ENCODE assay signal across 16 cellular contexts in the genomic region with DNA sequence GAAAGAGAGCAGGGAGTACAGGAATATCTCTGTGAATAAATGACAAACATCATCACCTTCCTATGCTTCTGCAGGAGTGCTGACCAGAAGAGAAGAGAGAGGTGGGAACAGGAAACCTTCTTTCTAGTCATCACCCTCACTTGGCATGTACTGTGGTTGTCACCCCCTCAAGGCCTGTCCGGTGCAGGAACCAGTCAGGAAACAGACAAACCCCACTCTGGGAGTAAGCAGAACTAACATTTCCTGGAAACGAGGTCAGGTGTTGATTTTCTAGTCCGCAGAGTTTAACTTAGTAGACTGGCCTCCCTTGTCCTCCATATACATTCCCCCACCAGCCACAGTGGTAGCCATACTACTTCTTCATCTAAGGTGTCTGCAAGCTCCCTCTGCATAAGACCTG.
"Had no signal": no experiment of that assay in that cellular context is flagged by ENCODE, and none has a peak within 500 bp of the region (broad histone marks: within the 10 kb centered on the region; RNA-seq: fewer than 3 reads in every experiment).

No MANE protein-coding gene starts in this region.

- H3K9me3 ChIP-seq: body of pancreas, esophagus squamous epithelium, lower lobe of right lung, sigmoid colon, tibial nerve had no signal

- H3K27me3 Mint-ChIP-seq: activated B cell treated with CpG ODN at 0.5 μM for 24 hours; activated naive CD4-positive, alpha-beta T cell treated with anti-CD3 and anti-CD28 coated beads, Interleukin-2, amount 50 U/mL, for 24 hours had no signal

- DNase-seq: activated B cell treated with CpG ODN at 0.5 μM for 24 hours; activated effector memory CD4-positive, alpha-beta T cell treated with anti-CD3 and anti-CD28 coated beads, Interleukin-2, amount 50 U/mL, for 16 hours; activated T-cell treated with anti-CD3 and anti-CD28 coated beads, Interleukin-2, amount 50 U/mL, for 48 hours; amygdala; body of pancreas; central memory CD4-positive, alpha-beta T cell; esophagus squamous epithelium; left colon; lower lobe of right lung; SIG-M5; sigmoid colon; stimulated activated CD4-positive, alpha-beta T cell treated with anti-CD3 and anti-CD28 coated beads, Interleukin-1b, Interleukin-23, amount 100 ng/mL, for 48 hours had no signal

- H3K4me3 Mint-ChIP-seq: activated B cell treated with CpG ODN at 0.5 μM for 24 hours; activated naive CD4-positive, alpha-beta T cell treated with anti-CD3 and anti-CD28 coated beads, Interleukin-2, amount 50 U/mL, for 24 hours had no signal

- H3K36me3 ChIP-seq: esophagus squamous epithelium, lower lobe of right lung, sigmoid colon, tibial nerve had no signal

- H3K9me3 Mint-ChIP-seq: activated B cell treated with CpG ODN at 0.5 μM for 24 hours; activated naive CD4-positive, alpha-beta T cell treated with anti-CD3 and anti-CD28 coated beads, Interleukin-2, amount 50 U/mL, for 24 hours had no signal

- H3K36me3 Mint-ChIP-seq: activated naive CD4-positive, alpha-beta T cell treated with anti-CD3 and anti-CD28 coated beads, Interleukin-2, amount 50 U/mL, for 24 hours had no signal

- H3K4me1 Mint-ChIP-seq: activated B cell treated with CpG ODN at 0.5 μM for 24 hours; activated naive CD4-positive, alpha-beta T cell treated with anti-CD3 and anti-CD28 coated beads, Interleukin-2, amount 50 U/mL, for 24 hours had no signal

- H3K4me1 ChIP-seq: lower lobe of right lung had no signal

- ATAC-seq: left colon had no signal

- H3K4me3 ChIP-seq: body of pancreas, esophagus squamous epithelium had no signal

- H3K27me3 ChIP-seq: body of pancreas, sigmoid colon, tibial nerve had no signal

- H3K27ac Mint-ChIP-seq: activated B cell treated with CpG ODN at 0.5 μM for 24 hours; activated naive CD4-positive, alpha-beta T cell treated with anti-CD3 and anti-CD28 coated beads, Interleukin-2, amount 50 U/mL, for 24 hours had no signal

- H3K27ac ChIP-seq: body of pancreas, coronary artery, esophagus squamous epithelium, lower lobe of right lung, parathyroid adenoma had no signal
